ENCODE assay signal across 11 cellular contexts in the genomic region with DNA sequence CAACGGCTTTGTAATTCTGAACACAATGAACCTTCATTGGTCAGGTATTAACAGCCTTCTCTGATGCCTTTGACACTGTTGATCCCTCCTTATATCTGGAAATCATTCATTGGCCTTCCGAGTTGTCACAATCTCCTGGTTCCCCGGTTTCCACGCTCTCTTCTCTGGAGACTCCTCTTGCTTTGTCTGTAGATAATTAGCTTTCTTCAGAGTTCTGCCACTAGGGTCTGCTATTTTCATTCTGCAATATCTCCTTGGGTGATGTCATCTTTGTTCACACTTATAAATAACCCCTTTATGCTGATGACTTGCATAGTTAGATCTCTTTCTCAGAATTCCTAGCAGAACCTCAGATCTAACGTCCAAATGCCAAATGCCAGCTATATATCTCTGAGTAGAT.
A peak's percentile ranks its signal among the peaks of the same experiment; 100 is the strongest.
DNase-seq lines count a peak whose midpoint lies in the region; ATAC-seq, FAIRE-seq and TF ChIP-seq lines count a peak whose summit lies in the region.
"Had no signal": no experiment of that assay in that cellular context is flagged by ENCODE, and none has a peak within 500 bp of the region (broad histone marks: within the 10 kb centered on the region; RNA-seq: fewer than 3 reads in every experiment).

No MANE protein-coding gene starts in this region.

- H3K9me3 ChIP-seq in WERI-Rb-1 (ENCODE audit: severe bottlenecking) = no peaks in the 10 kb centered on the region
- H3K9me3 ChIP-seq in kidney (ENCODE audit: control insufficient read depth in 1 of 2, low read length in 2 of 2) = no peaks in the 10 kb centered on the region
- H3K9me3 ChIP-seq: ovary had no signal

- DNase-seq in Caki2 (ENCODE audit: low read depth) (peak; percentile 23), HS-5 (ENCODE audit: low read depth) (peak; percentile 20), WERI-Rb-1 (no peak), kidney (no peak), NCI-H1417 treated with DMSO at 0.1 percent for 48 hours (lab: John Stamatoyannopoulos, UW) (no peak), NCI-H1105 (lab: John Stamatoyannopoulos, UW) (no peak)
- DNase-seq: activated effector memory CD4-positive, alpha-beta T cell treated with anti-CD3 and anti-CD28 coated beads, Interleukin-2, amount 50 U/mL, for 16 hours; ovary had no signal

- in situ Hi-C loops in Caki2 (cut with HindIII; ENCODE audit: low pct_unique_long_range_greater_than_20kb, low sequenced_read_pairs) = no loop called here

- no peaks in the 10 kb centered on the region for H3K4me1 ChIP-seq in kidney (ENCODE audit: control insufficient read depth in 1 of 2, insufficient read depth in 1 of 2, low read depth in 1 of 2, low read length in 2 of 2)

- H3K9ac ChIP-seq in kidney (ENCODE audit: low read length in 2 of 2) = no peak overlapping the region

- H3K4me3 ChIP-seq in WERI-Rb-1 (ENCODE audit: low read depth, low read length) (no peak overlapping the region), kidney (ENCODE audit: low read length in 2 of 2) (no peak overlapping the region)
- H3K4me3 ChIP-seq: ovary had no signal

- no peak overlapping the region for H3K27ac ChIP-seq in WERI-Rb-1
- H3K27ac ChIP-seq in kidney (ENCODE audit: low read depth in 2 of 2, low read length in 2 of 2) = no peak overlapping the region
- H3K27ac ChIP-seq: ovary had no signal

- ATAC-seq in GM21423 (IDR thresholded peaks at IDR 0.05; ENCODE audit: unreplicated experiment) (no peak), GM21515 (IDR thresholded peaks at IDR 0.05; ENCODE audit: unreplicated experiment) (no peak)
- ATAC-seq: esophagus mucosa had no signal

- intact Hi-C loops in kidney (cut with DNase I) = no loop called here

- TF ChIP-seq CTCF in WERI-Rb-1 (IDR thresholded peaks at IDR 0.05; ENCODE audit: low read depth, low read length) (peak; percentile 57), kidney (IDR thresholded peaks at IDR 0.05; ENCODE audit: borderline replicate concordance, extremely low read depth, insufficient read depth) (peak; percentile 9)

- FAIRE-seq in kidney (lab: Jason Lieb, UNC) = no peak

- H3K27me3 ChIP-seq in WERI-Rb-1 (ENCODE audit: insufficient read depth, low read depth, severe bottlenecking) = no peaks in the 10 kb centered on the region
- H3K27me3 ChIP-seq: ovary had no signal

- H3K36me3 ChIP-seq in WERI-Rb-1 = no peaks in the 10 kb centered on the region
- no peaks in the 10 kb centered on the region for H3K36me3 ChIP-seq in kidney (ENCODE audit: control insufficient read depth in 1 of 2, insufficient read depth in 2 of 2, low read length in 2 of 2)
- H3K36me3 ChIP-seq: ovary had no signal

Comparison
In these comparisons a context has a peak if more than half of its experiments do, and no peak if none do; other contexts are left out.
1. DNase-seq: peak in Caki2 (single experiment) and HS-5 (single experiment); none in WERI-Rb-1 (single experiment), kidney (single experiment), NCI-H1417 treated with DMSO at 0.1 percent for 48 hours (single experiment) and NCI-H1105 (single experiment).